8 cellular contexts compared by ENCODE assay signal in the genomic region with DNA sequence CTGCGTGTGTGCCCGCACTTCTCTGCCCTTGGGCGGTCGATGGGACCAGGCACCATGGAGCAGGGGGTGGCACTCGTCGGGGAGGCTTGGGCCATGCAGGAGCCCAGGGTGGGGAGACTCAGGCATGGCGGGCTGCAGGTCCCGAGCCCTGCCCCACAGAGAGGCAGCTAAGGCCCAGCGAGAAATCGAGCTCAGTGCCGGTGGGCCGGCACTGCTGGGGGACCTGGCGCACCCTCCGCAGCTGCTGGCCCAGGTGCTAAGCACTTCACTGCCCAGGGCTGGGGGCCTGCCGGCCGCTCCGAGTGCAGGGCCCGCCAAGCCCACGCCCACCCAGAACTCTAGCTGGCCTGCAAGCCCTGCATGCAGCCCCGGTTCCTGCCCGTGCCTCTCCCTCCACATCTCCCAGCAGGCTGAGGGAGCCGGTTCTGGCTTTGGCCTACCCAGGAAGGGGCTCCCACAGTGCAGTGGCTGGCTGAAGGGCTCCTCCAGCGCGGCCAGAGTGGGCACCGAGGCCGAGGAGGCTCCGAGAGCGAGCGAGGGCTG. TPM values are rescaled to one million over a fixed set of nuclear protein-coding genes. Genes with fewer than 3 reads are reported as not detected.
DNase-seq lines count a peak whose midpoint lies in the region; ATAC-seq and TF ChIP-seq lines count a peak whose summit lies in the region.

No MANE protein-coding gene starts in this region.

- peaks cover 31% of the 10 kb centered on the region for H3K36me3 Mint-ChIP-seq in T-cell

- H3K9me3 Mint-ChIP-seq in T-cell = peaks cover 0 to 12% (median 0%) of the 10 kb centered on the region in 3 donors

- peak overlapping the region; percentile 88 for H3K27ac ChIP-seq in rectal smooth muscle tissue (ENCODE audit: low read depth, low read length)
- no peak overlapping the region for H3K27ac ChIP-seq in SJCRH30

- POLR2A ChIA-PET in T-cell (lab: Charles Lee) = interaction anchor here (0.5 to 1.1 kb wide), 4 partner anchors 11 to 1775 kb away, joined by 3 read pairs; no protein-coding TSS in a partner anchor

- H3K27me3 Mint-ChIP-seq in T-cell = no peaks in the 10 kb centered on the region

- peak overlapping the region; percentile 98 to 99 for H3K27ac Mint-ChIP-seq in T-cell

- TF ChIP-seq CTCF in epithelial cell of proximal tubule (conservative IDR thresholded peaks at IDR 0.05; ENCODE audit: low read depth, low read length) = no peak

- peak overlapping the region; percentile 55 for H3K4me3 ChIP-seq in epithelial cell of proximal tubule (ENCODE audit: low read depth, low read length)
- H3K4me3 ChIP-seq in rectal smooth muscle tissue (ENCODE audit: low read length) = peak overlapping the region; percentile 66
- H3K4me3 ChIP-seq in SJCRH30 = no peak overlapping the region

- H3K9ac ChIP-seq in rectal smooth muscle tissue (ENCODE audit: low read length) = peak overlapping the region; percentile 42

- H3K36me3 ChIP-seq in rectal smooth muscle tissue (ENCODE audit: control insufficient read depth, insufficient read depth, low read length) (peaks cover 7% of the 10 kb centered on the region), SJCRH30 (no peaks in the 10 kb centered on the region)

- DNase-seq in T-cell (peak in 6 of 34 experiments; percentile 2 to 35 (median 6)), epithelial cell of proximal tubule (ENCODE audit: low read depth) (no peak), A172 (ENCODE audit: low spot score) (no peak), SJCRH30 (no peak), dedifferentiated amniotic fluid mesenchymal stem cell (ENCODE audit: extremely low spot score) (no peak)

- H3K27me3 ChIP-seq in rectal smooth muscle tissue (ENCODE audit: control insufficient read depth, insufficient read depth, low read length) (no peaks in the 10 kb centered on the region), SJCRH30 (no peaks in the 10 kb centered on the region)

- CTCF ChIA-PET in T-cell (lab: Charles Lee) = interaction anchor here (0.5 to 1.4 kb wide), 7 partner anchors 9 to 802 kb away, joined by 3 to 6 read pairs (median 3); no protein-coding TSS in a partner anchor

- H3K9me3 ChIP-seq in SJCRH30 (replicated peaks) = no peaks in the 10 kb centered on the region

- H3K4me1 Mint-ChIP-seq in T-cell = peaks cover 31 to 42% (median 36%) of the 10 kb centered on the region in 3 donors

- H3K4me3 Mint-ChIP-seq in T-cell = peak overlapping the region; percentile 91 to 96 (median 95)

- ATAC-seq in GM18907 (IDR thresholded peaks at IDR 0.05; ENCODE audit: unreplicated experiment) = peak; percentile 11
- ATAC-seq in T-cell (replicated peaks in 1 of 4) = peak in 2 of 4 experiments; percentile 19 to 20
- no peak for ATAC-seq in HG03175 (IDR thresholded peaks at IDR 0.05; ENCODE audit: unreplicated experiment)

- H3K4me1 ChIP-seq in rectal smooth muscle tissue (ENCODE audit: control insufficient read depth, insufficient read depth, low read length) = peaks cover 8% of the 10 kb centered on the region
- no peaks in the 10 kb centered on the region for H3K4me1 ChIP-seq in SJCRH30

RNA-seq across cellular contexts. Expression of a gene that starts 0.6 kb away (rescaled TPM):
- total RNA-seq in T-cell (10 to 100 TPM in 1 of 5 donors, 1 to 10 TPM in 4; 2.1 to 10.4 (median 6.0) TPM), epithelial cell of proximal tubule (0.29 and 0.40 TPM in 2 replicates)
- 0.19 and 0.78 TPM in 2 replicates for total RNA-seq in A172 (2014; rRNA removed; shearing (Covaris generic))
- total RNA-seq in SJCRH30 (2014; rRNA removed; shearing (Covaris generic)) = not detected in 2 replicates
